ENCODE assay signal across 7 cellular contexts in the genomic region with DNA sequence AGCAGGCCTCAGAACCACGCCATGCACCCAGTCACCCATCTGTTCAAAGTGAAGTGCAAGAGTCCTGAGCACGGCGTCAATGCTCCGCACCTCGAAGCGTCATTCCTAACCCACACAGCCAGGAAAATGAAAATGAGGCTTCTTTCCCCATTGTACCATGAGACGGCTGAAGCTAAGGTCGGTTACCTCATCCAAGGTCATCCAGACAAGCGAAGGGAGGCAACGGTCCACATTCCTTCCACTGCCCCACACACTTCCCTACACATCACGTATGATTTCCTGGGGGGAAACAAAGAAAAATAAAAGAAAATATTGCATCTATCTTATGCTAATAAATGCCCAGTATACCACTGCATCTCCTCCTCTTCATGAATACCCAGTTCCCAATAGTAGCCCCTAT.
"Had no signal": no experiment of that assay in that cellular context is flagged by ENCODE, and none has a peak within 500 bp of the region (broad histone marks: within the 10 kb centered on the region; RNA-seq: fewer than 3 reads in every experiment).

No MANE protein-coding gene starts in this region.

- DNase-seq: H9, HCEC 1CT had no signal

- FAIRE-seq: H1, H54, HTR-8/SVneo had no signal

- H3K4me3 ChIP-seq: GM23338 had no signal

- H3K36me3 Mint-ChIP-seq: IgD-negative memory B cell had no signal

- H3K27ac Mint-ChIP-seq: GM23338 had no signal

- H2AFZ ChIP-seq: GM23338 had no signal

- ATAC-seq: GM23338 had no signal

- H3K4me2 ChIP-seq: GM23338 had no signal

- H3K9me3 Mint-ChIP-seq: GM23338, H9 had no signal

- H3K4me3 Mint-ChIP-seq: GM23338, H9, IgD-negative memory B cell had no signal

- H3K4me1 Mint-ChIP-seq: IgD-negative memory B cell had no signal
